In the genomic region with DNA sequence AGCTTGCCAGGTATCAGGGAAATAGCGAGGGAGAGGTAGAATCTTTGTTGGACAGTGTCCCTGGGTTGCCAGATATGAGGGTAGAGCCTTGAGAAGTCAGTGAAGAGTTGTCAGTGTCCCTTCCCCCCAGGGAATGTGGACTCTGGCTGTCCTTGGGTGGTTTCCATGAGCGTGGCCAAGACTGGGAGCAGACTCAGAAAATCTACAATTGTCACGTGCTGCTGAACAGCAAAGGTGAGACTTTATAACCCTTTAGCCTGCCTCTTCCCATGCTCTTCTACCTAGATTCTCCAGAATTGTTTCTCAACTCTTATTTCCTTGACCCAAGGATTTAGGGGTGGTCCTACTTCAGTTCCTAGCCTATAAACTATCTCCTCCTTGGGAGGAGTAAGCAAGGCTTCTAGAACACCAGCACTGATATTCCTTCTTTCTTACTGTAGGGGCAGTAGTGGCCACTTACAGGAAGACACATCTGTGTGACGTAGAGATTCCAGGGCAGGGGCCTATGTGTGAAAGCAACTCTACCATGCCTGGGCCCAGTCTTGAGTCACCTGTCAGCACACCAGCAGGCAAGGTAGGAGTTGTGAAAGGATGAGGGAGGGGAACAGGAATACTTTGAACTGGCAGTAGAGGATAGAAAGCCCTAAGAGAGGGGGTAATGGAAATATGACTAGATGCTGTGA, we compare ENCODE assay signal across 8 cellular contexts. TPM values are rescaled to one million over a fixed set of nuclear protein-coding genes. Genes with fewer than 3 reads are reported as not detected.
A peak's percentile ranks its signal among the peaks of the same experiment; 100 is the strongest.
DNase-seq lines count a peak whose midpoint lies in the region; ATAC-seq and TF ChIP-seq lines count a peak whose summit lies in the region.

No MANE protein-coding gene starts in this region.

- H3K9me3 ChIP-seq in MG63 (no peaks in the 10 kb centered on the region), endocrine pancreas (ENCODE audit: control insufficient read depth, low read length) (no peaks in the 10 kb centered on the region), thyroid gland (no peaks in the 10 kb centered on the region)

- H3K27me3 ChIP-seq in MG63 (no peaks in the 10 kb centered on the region), endocrine pancreas (ENCODE audit: control insufficient read depth, insufficient read depth, low read length) (no peaks in the 10 kb centered on the region), thyroid gland (no peaks in the 10 kb centered on the region)

- H3K4me1 ChIP-seq in endocrine pancreas (ENCODE audit: control insufficient read depth, insufficient read depth, low read length) = peaks cover 4% of the 10 kb centered on the region
- H3K4me1 ChIP-seq in thyroid gland = peaks cover 20 to 36% of the 10 kb centered on the region in 2 donors

- TF ChIP-seq CTCF in AG10803 (conservative IDR thresholded peaks at IDR 0.05; ENCODE audit: low read length) (peak; percentile 54), thyroid gland (IDR thresholded peaks at IDR 0.05) (peak in 3 of 6 experiments; percentile 24 to 39 (median 27))

- H3K9ac ChIP-seq in endocrine pancreas (ENCODE audit: control insufficient read depth, insufficient read depth, low read length) = peak overlapping the region; percentile 50

- intact Hi-C loops in thyroid gland (cut with DNase I) = no loop called here

- no peak for TF ChIP-seq POLR2A in thyroid gland (IDR thresholded peaks at IDR 0.05)

- H3K27ac ChIP-seq in thyroid gland = peak overlapping the region; percentile 78 to 93 (median 93)

- peak overlapping the region; percentile 94 for H3K4me3 Mint-ChIP-seq in activated CD4-positive, alpha-beta T cell treated with anti-CD3 and anti-CD28 coated beads, Interleukin-2, amount 10 ng/mL, durations not matched to agents 7 days and 5 days
- peak overlapping the region; percentile 35 to 99 (median 96) for H3K4me3 Mint-ChIP-seq in naive B cell

- DNase-seq in AG10803 (ENCODE audit: low read depth) = peak; percentile 69
- DNase-seq in MG63 = no peak
- peak; percentile 66 for DNase-seq in activated CD4-positive, alpha-beta T cell treated with anti-CD3 and anti-CD28 coated beads, Interleukin-2, amount 10 ng/mL, durations not matched to agents 7 days and 5 days
- DNase-seq in naive B cell = peak; percentile 41
- DNase-seq in thyroid gland = peak; percentile 59 to 76
- no peak for DNase-seq in NCI-H187 (lab: John Stamatoyannopoulos, UW)

- peaks cover 46% of the 10 kb centered on the region for H3K36me3 Mint-ChIP-seq in activated CD4-positive, alpha-beta T cell treated with anti-CD3 and anti-CD28 coated beads, Interleukin-2, amount 10 ng/mL, durations not matched to agents 7 days and 5 days (ENCODE audit: low read depth)
- peaks cover 0 to 22% of the 10 kb centered on the region in 2 donors for H3K36me3 Mint-ChIP-seq in naive B cell

- peak overlapping the region; percentile 92 for H3K27ac Mint-ChIP-seq in activated CD4-positive, alpha-beta T cell treated with anti-CD3 and anti-CD28 coated beads, Interleukin-2, amount 10 ng/mL, durations not matched to agents 7 days and 5 days
- H3K27ac Mint-ChIP-seq in naive B cell = peak overlapping the region; percentile 77 to 98 (median 96)

- H3K36me3 ChIP-seq in MG63 = peaks cover 77% of the 10 kb centered on the region
- peaks cover 6% of the 10 kb centered on the region for H3K36me3 ChIP-seq in endocrine pancreas (ENCODE audit: control insufficient read depth, insufficient read depth, low read length)
- peaks cover 32 to 37% of the 10 kb centered on the region in 2 donors for H3K36me3 ChIP-seq in thyroid gland

- peak overlapping the region; percentile 100 for H3K4me3 ChIP-seq in AG10803 (ENCODE audit: low read length)
- H3K4me3 ChIP-seq in MG63 = peak overlapping the region; percentile 99
- peak overlapping the region; percentile 74 for H3K4me3 ChIP-seq in endocrine pancreas (ENCODE audit: control insufficient read depth, insufficient read depth, low read length)
- H3K4me3 ChIP-seq in thyroid gland (replicated peaks in 1 of 3) = no peak overlapping the region

- CTCF ChIA-PET in activated CD4-positive, alpha-beta T cell treated with anti-CD3 and anti-CD28 coated beads, Interleukin-2, amount 10 ng/mL, durations not matched to agents 7 days and 5 days (lab: Charles Lee) = interaction anchor here (0.9 to 3.3 kb wide), 4 partner anchors 9 to 122 kb away, joined by 3 to 25 read pairs (median 4); a partner anchor contains a TSS

- 39 to 53% methylated on average over 4 of the region's 4 CpGs for WGBS in thyroid gland, 2 donors

- no peaks in the 10 kb centered on the region for H3K27me3 Mint-ChIP-seq in activated CD4-positive, alpha-beta T cell treated with anti-CD3 and anti-CD28 coated beads, Interleukin-2, amount 10 ng/mL, durations not matched to agents 7 days and 5 days
- H3K27me3 Mint-ChIP-seq in naive B cell = no peaks in the 10 kb centered on the region

- peaks cover 55% of the 10 kb centered on the region for H3K4me1 Mint-ChIP-seq in activated CD4-positive, alpha-beta T cell treated with anti-CD3 and anti-CD28 coated beads, Interleukin-2, amount 10 ng/mL, durations not matched to agents 7 days and 5 days
- peaks cover 45 to 74% (median 72%) of the 10 kb centered on the region in 3 donors for H3K4me1 Mint-ChIP-seq in naive B cell

- POLR2A ChIA-PET in activated CD4-positive, alpha-beta T cell treated with anti-CD3 and anti-CD28 coated beads, Interleukin-2, amount 10 ng/mL, durations not matched to agents 7 days and 5 days (lab: Charles Lee) = no interaction called here

- peak; percentile 22 for ATAC-seq in GM19468 (IDR thresholded peaks at IDR 0.05; ENCODE audit: extremely low read depth, unreplicated experiment)
- peak; percentile 29 to 31 for ATAC-seq in naive B cell (ENCODE audit: low read depth in 2 of 2)

- H3K9me3 Mint-ChIP-seq in activated CD4-positive, alpha-beta T cell treated with anti-CD3 and anti-CD28 coated beads, Interleukin-2, amount 10 ng/mL, durations not matched to agents 7 days and 5 days = no peaks in the 10 kb centered on the region
- no peaks in the 10 kb centered on the region for H3K9me3 Mint-ChIP-seq in naive B cell

RNA-seq across cellular contexts. Expression of a gene that starts 1.6 kb away (rescaled TPM):
- total RNA-seq in MG63 (2014; rRNA removed; shearing (Covaris generic); ENCODE audit: low replicate concordance) = 8.9 and 14.1 TPM in 2 replicates
- 10 to 100 TPM; 37.7 to 39.0 TPM for total RNA-seq in activated CD4-positive, alpha-beta T cell treated with anti-CD3 and anti-CD28 coated beads, Interleukin-2, amount 10 ng/mL, durations not matched to agents 7 days and 5 days
- 10 to 100 TPM; 21.3 to 30.1 (median 25.6) TPM for polyA plus RNA-seq in naive B cell (ENCODE audit: low read depth in 6 of 6)
- 10 to 100 TPM; 36.4 to 50.4 (median 47.9) TPM for total RNA-seq in thyroid gland

RNA-seq across cellular contexts. Expression of a gene that starts 1.7 kb away (rescaled TPM):
- 32.6 and 36.1 TPM in 2 replicates for total RNA-seq in MG63 (2014; rRNA removed; shearing (Covaris generic); ENCODE audit: low replicate concordance)
- total RNA-seq in activated CD4-positive, alpha-beta T cell treated with anti-CD3 and anti-CD28 coated beads, Interleukin-2, amount 10 ng/mL, durations not matched to agents 7 days and 5 days = 10 to 100 TPM; 46.0 to 56.0 TPM
- polyA plus RNA-seq in naive B cell (ENCODE audit: low read depth in 6 of 6) = 10 to 100 TPM; 64.0 to 93.7 (median 88.7) TPM
- total RNA-seq in thyroid gland = 10 to 100 TPM; 23.8 to 58.2 (median 30.3) TPM

RNA-seq across cellular contexts. Expression of a gene that starts 12.9 kb away (rescaled TPM):
- total RNA-seq in MG63 (2014; rRNA removed; shearing (Covaris generic); ENCODE audit: low replicate concordance) = 33.2 and 39.8 TPM in 2 replicates
- total RNA-seq in activated CD4-positive, alpha-beta T cell treated with anti-CD3 and anti-CD28 coated beads, Interleukin-2, amount 10 ng/mL, durations not matched to agents 7 days and 5 days = 10 to 100 TPM; 39.8 to 43.1 TPM
- 10 to 100 TPM; 36.4 to 55.3 (median 39.2) TPM for polyA plus RNA-seq in naive B cell (ENCODE audit: low read depth in 6 of 6)
- 10 to 100 TPM; 27.5 to 34.6 (median 31.1) TPM for total RNA-seq in thyroid gland

RNA-seq across cellular contexts. Expression of a gene that starts 21.4 kb away (rescaled TPM):
- not detected in 2 replicates for total RNA-seq in MG63 (2014; rRNA removed; shearing (Covaris generic); ENCODE audit: low replicate concordance)
- total RNA-seq in activated CD4-positive, alpha-beta T cell treated with anti-CD3 and anti-CD28 coated beads, Interleukin-2, amount 10 ng/mL, durations not matched to agents 7 days and 5 days = under 1 TPM in 1 of 2 experiments, not detected in 1; 0.30 TPM
- 1 to 10 TPM in 5 of 6 donors, not detected in 1; 1.3 to 4.4 (median 2.3) TPM for polyA plus RNA-seq in naive B cell (ENCODE audit: low read depth in 6 of 6)
- total RNA-seq in thyroid gland = 10 to 100 TPM in 3 of 4 donors, 1 to 10 TPM in 1; 6.9 to 31.8 (median 19.2) TPM

RNA-seq across cellular contexts. Expression of a gene that starts 30.2 kb away (rescaled TPM):
- not detected in 2 replicates for total RNA-seq in MG63 (2014; rRNA removed; shearing (Covaris generic); ENCODE audit: low replicate concordance)
- under 1 TPM in 1 of 2 experiments, not detected in 1; 0.15 TPM for total RNA-seq in activated CD4-positive, alpha-beta T cell treated with anti-CD3 and anti-CD28 coated beads, Interleukin-2, amount 10 ng/mL, durations not matched to agents 7 days and 5 days
- not detected for polyA plus RNA-seq in naive B cell (ENCODE audit: low read depth in 6 of 6)
- under 1 TPM in 1 of 4 donors, not detected in 3; 0.27 TPM for total RNA-seq in thyroid gland

Comparison
In these comparisons a context has a peak if more than half of its experiments do, and no peak if none do; other contexts are left out.
1. DNase-seq: peak in AG10803 (single experiment), activated CD4-positive, alpha-beta T cell treated with anti-CD3 and anti-CD28 coated beads, Interleukin-2, amount 10 ng/mL, durations not matched to agents 7 days and 5 days (single experiment), naive B cell (single experiment) and thyroid gland (2 of 2); none in MG63 (single experiment) and NCI-H187 (0 of 2).
2. H3K4me3 ChIP-seq: peak in AG10803 (single experiment), MG63 (single experiment) and endocrine pancreas (single experiment); none in thyroid gland (0 of 3).